ENCODE assay signal across 18 cellular contexts in genomic region chr14:28681681-28682080, GRCh38.
DNase-seq lines count a peak whose midpoint lies in the region; ATAC-seq and TF ChIP-seq lines count a peak whose summit lies in the region.
"Had no signal": no experiment of that assay in that cellular context is flagged by ENCODE, and none has a peak within 500 bp of the region (broad histone marks: within the 10 kb centered on the region; RNA-seq: fewer than 3 reads in every experiment).

No MANE protein-coding gene starts in this region.

- CTCF ChIA-PET in PC-3 (lab: Charles Lee), result interaction anchor here (1.0 kb wide), 2 partner anchors 14 to 70 kb away, joined by 3 read pairs; no protein-coding TSS in a partner anchor
- CTCF ChIA-PET in CD8-positive, alpha-beta memory T cell (lab: Charles Lee), result no interaction called here
- CTCF ChIA-PET in activated CD4-positive, alpha-beta memory T cell treated with anti-CD3 and anti-CD28 coated beads for 36 hours (lab: Charles Lee), result no interaction called here

- H3K4me1 ChIP-seq in PC-3 (ENCODE audit: insufficient read depth, low read length) (peaks cover 31% of the 10 kb centered on the region), foreskin keratinocyte (peaks cover 12% of the 10 kb centered on the region)
- no peaks in the 10 kb centered on the region for H3K4me1 ChIP-seq in CD8-positive, alpha-beta memory T cell (ENCODE audit: insufficient read depth, low read length)
- H3K4me1 ChIP-seq: Caco-2 had no signal

- DNase-seq in NCI-H82 (lab: John Stamatoyannopoulos, UW) (peak; percentile 29), NCI-H82 treated with DMSO at 0.1 percent for 48 hours (lab: John Stamatoyannopoulos, UW; ENCODE audit: unreplicated experiment) (no peak), PC-3 (peak; percentile 43), foreskin keratinocyte (peak in 1 of 2 donors; percentile 11), superior temporal gyrus (ENCODE audit: extremely low spot score) (no peak), NCI-H774 (lab: John Stamatoyannopoulos, UW) (no peak)
- DNase-seq in CD8-positive, alpha-beta memory T cell, result no peak
- no peak for DNase-seq in activated CD4-positive, alpha-beta memory T cell treated with anti-CD3 and anti-CD28 coated beads for 36 hours
- DNase-seq: DMS153, HFFc6, NCI-H1105, NCI-H1694, NCI-H2107, NCI-H446, SHP77, SK-N-SH had no signal

- H3K4me3 Mint-ChIP-seq in CD8-positive, alpha-beta memory T cell, result no peak overlapping the region
- no peak overlapping the region for H3K4me3 Mint-ChIP-seq in activated CD4-positive, alpha-beta memory T cell treated with anti-CD3 and anti-CD28 coated beads for 36 hours
- H3K4me3 Mint-ChIP-seq: CD14-positive monocyte, HFFc6 had no signal

- no peaks in the 10 kb centered on the region for H3K79me2 ChIP-seq in PC-3 (ENCODE audit: low read length)

- H3F3A ChIP-seq in PC-3 (ENCODE audit: low read length, unreplicated experiment), result no peaks in the 10 kb centered on the region

- H3K4me3 ChIP-seq in PC-3 (ENCODE audit: low read length), result no peak overlapping the region
- H3K4me3 ChIP-seq in CD8-positive, alpha-beta memory T cell (ENCODE audit: low read length), result no peak overlapping the region

- no peak overlapping the region for H3K4me2 ChIP-seq in PC-3 (ENCODE audit: low read length)
- H3K4me2 ChIP-seq: SK-N-SH had no signal

- no peak overlapping the region for H3K27ac ChIP-seq in PC-3 (ENCODE audit: low read length)
- H3K27ac ChIP-seq in foreskin keratinocyte, result no peak overlapping the region
- no peak overlapping the region for H3K27ac ChIP-seq in CD8-positive, alpha-beta memory T cell (ENCODE audit: low read depth, low read length)

- H4K20me1 ChIP-seq in PC-3 (ENCODE audit: low read length), result no peaks in the 10 kb centered on the region

- H3K9ac ChIP-seq in PC-3 (ENCODE audit: low read length), result no peak overlapping the region
- H3K9ac ChIP-seq: SK-N-SH had no signal

- peaks cover 9 to 38% (median 12%) of the 10 kb centered on the region in 5 donors for H3K9me3 Mint-ChIP-seq in CD8-positive, alpha-beta memory T cell
- H3K9me3 Mint-ChIP-seq in activated CD4-positive, alpha-beta memory T cell treated with anti-CD3 and anti-CD28 coated beads for 36 hours, result peaks cover 15% of the 10 kb centered on the region

- H3K9me2 ChIP-seq in PC-3 (replicated peaks; ENCODE audit: low read length), result no peaks in the 10 kb centered on the region
- H3K9me2 ChIP-seq: SK-N-SH had no signal

- no peaks in the 10 kb centered on the region for H3K36me3 Mint-ChIP-seq in CD8-positive, alpha-beta memory T cell
- no peaks in the 10 kb centered on the region for H3K36me3 Mint-ChIP-seq in activated CD4-positive, alpha-beta memory T cell treated with anti-CD3 and anti-CD28 coated beads for 36 hours
- H3K36me3 Mint-ChIP-seq: CD14-positive monocyte had no signal

- intact Hi-C loops in PC-3 (cut with micrococcal nuclease), result no loop called here
- intact Hi-C loops in activated CD4-positive, alpha-beta memory T cell treated with anti-CD3 and anti-CD28 coated beads for 36 hours (cut with micrococcal nuclease), result no loop called here

- ATAC-seq in PC-3 (peak; percentile 61), foreskin keratinocyte (peak; percentile 68)

- no peaks in the 10 kb centered on the region for H3K9me3 ChIP-seq in PC-3 (ENCODE audit: low read length)
- no peaks in the 10 kb centered on the region for H3K9me3 ChIP-seq in CD8-positive, alpha-beta memory T cell (ENCODE audit: low read length)
- H3K9me3 ChIP-seq: Caco-2, SK-N-SH had no signal

- no peaks in the 10 kb centered on the region for H3K4me1 Mint-ChIP-seq in CD8-positive, alpha-beta memory T cell
- no peaks in the 10 kb centered on the region for H3K4me1 Mint-ChIP-seq in activated CD4-positive, alpha-beta memory T cell treated with anti-CD3 and anti-CD28 coated beads for 36 hours (ENCODE audit: low read depth)
- H3K4me1 Mint-ChIP-seq: CD14-positive monocyte had no signal

- H3K36me3 ChIP-seq in PC-3 (ENCODE audit: low read depth, low read length), result no peaks in the 10 kb centered on the region
- no peaks in the 10 kb centered on the region for H3K36me3 ChIP-seq in CD8-positive, alpha-beta memory T cell (ENCODE audit: insufficient read depth, low read length)

- no peaks in the 10 kb centered on the region for H3K27me3 Mint-ChIP-seq in CD8-positive, alpha-beta memory T cell
- H3K27me3 Mint-ChIP-seq in activated CD4-positive, alpha-beta memory T cell treated with anti-CD3 and anti-CD28 coated beads for 36 hours, result no peaks in the 10 kb centered on the region

- POLR2A ChIA-PET in PC-3 (lab: Charles Lee; ENCODE audit: unreplicated experiment), result no interaction called here
- POLR2A ChIA-PET in CD8-positive, alpha-beta memory T cell (lab: Charles Lee), result no interaction called here
- POLR2A ChIA-PET in activated CD4-positive, alpha-beta memory T cell treated with anti-CD3 and anti-CD28 coated beads for 36 hours (lab: Charles Lee), result no interaction called here

- no TSS peak for BruUV-seq in PC-3 (replicated peaks; lab: Mats Ljungman, UMichigan)

- H2AFZ ChIP-seq in PC-3 (ENCODE audit: low read length), result no peak overlapping the region

- TF ChIP-seq CTCF in PC-3 (conservative IDR thresholded peaks at IDR 0.05; ENCODE audit: low read depth, low read length) (peak; percentile 61), foreskin keratinocyte (conservative IDR thresholded peaks at IDR 0.05) (peak; percentile 48)

- H3K27ac Mint-ChIP-seq in CD8-positive, alpha-beta memory T cell, result no peak overlapping the region
- H3K27ac Mint-ChIP-seq in activated CD4-positive, alpha-beta memory T cell treated with anti-CD3 and anti-CD28 coated beads for 36 hours, result no peak overlapping the region
- H3K27ac Mint-ChIP-seq: CD14-positive monocyte, HFFc6 had no signal

- H3K27me3 ChIP-seq in PC-3 (ENCODE audit: low read length), result no peaks in the 10 kb centered on the region
- H3K27me3 ChIP-seq in foreskin keratinocyte, result no peaks in the 10 kb centered on the region
- no peaks in the 10 kb centered on the region for H3K27me3 ChIP-seq in CD8-positive, alpha-beta memory T cell (ENCODE audit: insufficient read depth, low read length, poor library complexity, severe bottlenecking)

Comparison
In these comparisons a context has a peak if more than half of its experiments do, and no peak if none do; other contexts are left out.
1. DNase-seq: peak in NCI-H82 (single experiment) and PC-3 (single experiment); none in NCI-H82 treated with DMSO at 0.1 percent for 48 hours (single experiment), CD8-positive, alpha-beta memory T cell (0 of 5), superior temporal gyrus (single experiment), NCI-H774 (single experiment) and activated CD4-positive, alpha-beta memory T cell treated with anti-CD3 and anti-CD28 coated beads for 36 hours (single experiment).